1 cellular context compared by ENCODE assay signal in genomic region chr22:42368379-42369249, GRCh38.
TF ChIP-seq lines count a peak whose summit lies in the region.

No MANE protein-coding gene starts in this region.

TF ChIP-seq in HepG2, 621 proteins besides CTCF, POLR2A, EP300 and RAD21 (continued from another document and continues in another):
- TF ChIP-seq ZNF407 (CRISPR knock-in tag; IDR thresholded peaks at IDR 0.05; ENCODE audit: not compliant biosample characterization), result no peak
- TF ChIP-seq ZNF687 (CRISPR knock-in tag; IDR thresholded peaks at IDR 0.05), result peak; percentile 65
- TF ChIP-seq CC2D1A (CRISPR knock-in tag; IDR thresholded peaks at IDR 0.05), result no peak
- TF ChIP-seq NFE2 (CRISPR knock-in tag; IDR thresholded peaks at IDR 0.05), result no peak
- 0 out of 2 replicates have a peak, but pooled peaks have one; percentile 39 for TF ChIP-seq NRL (CRISPR knock-in tag; IDR thresholded peaks at IDR 0.05; ENCODE audit: borderline replicate concordance)
- no peak; the same call in 1 of the 2 replicates for TF ChIP-seq UBTF (CRISPR knock-in tag; IDR thresholded peaks at IDR 0.05)
- TF ChIP-seq GABPB1 (CRISPR knock-in tag; IDR thresholded peaks at IDR 0.05), result peak; percentile 22; the same call in 1 of the 2 replicates
- no peak for TF ChIP-seq YY1 (IDR thresholded peaks at IDR 0.05; ENCODE audit: insufficient read depth, insufficient replicate concordance, low read depth, low read length)
- no peak for TF ChIP-seq HOXA7 (CRISPR knock-in tag; IDR thresholded peaks at IDR 0.05)
- TF ChIP-seq KLF6 (CRISPR knock-in tag; IDR thresholded peaks at IDR 0.05), result no peak
- no peak for TF ChIP-seq NFKBIZ (CRISPR knock-in tag; IDR thresholded peaks at IDR 0.05)
- no peak for TF ChIP-seq ZBTB37 (CRISPR knock-in tag; IDR thresholded peaks at IDR 0.05)
- TF ChIP-seq ZBTB40 (IDR thresholded peaks at IDR 0.05), result no peak
- TF ChIP-seq ZBTB40 (CRISPR knock-in tag; IDR thresholded peaks at IDR 0.05), result 0 out of 2 replicates have a peak, but pooled peaks have one; percentile 18
- no peak for TF ChIP-seq CHD4 (IDR thresholded peaks at IDR 0.05; ENCODE audit: borderline replicate concordance, low read length)
- 0 out of 2 replicates have a peak, but pooled peaks have one; percentile 25 for TF ChIP-seq ZNF235 (CRISPR knock-in tag; IDR thresholded peaks at IDR 0.05; ENCODE audit: borderline replicate concordance)
- TF ChIP-seq ZNF749 (CRISPR knock-in tag; IDR thresholded peaks at IDR 0.05; ENCODE audit: borderline replicate concordance), result no peak
- TF ChIP-seq, protein P1, sequence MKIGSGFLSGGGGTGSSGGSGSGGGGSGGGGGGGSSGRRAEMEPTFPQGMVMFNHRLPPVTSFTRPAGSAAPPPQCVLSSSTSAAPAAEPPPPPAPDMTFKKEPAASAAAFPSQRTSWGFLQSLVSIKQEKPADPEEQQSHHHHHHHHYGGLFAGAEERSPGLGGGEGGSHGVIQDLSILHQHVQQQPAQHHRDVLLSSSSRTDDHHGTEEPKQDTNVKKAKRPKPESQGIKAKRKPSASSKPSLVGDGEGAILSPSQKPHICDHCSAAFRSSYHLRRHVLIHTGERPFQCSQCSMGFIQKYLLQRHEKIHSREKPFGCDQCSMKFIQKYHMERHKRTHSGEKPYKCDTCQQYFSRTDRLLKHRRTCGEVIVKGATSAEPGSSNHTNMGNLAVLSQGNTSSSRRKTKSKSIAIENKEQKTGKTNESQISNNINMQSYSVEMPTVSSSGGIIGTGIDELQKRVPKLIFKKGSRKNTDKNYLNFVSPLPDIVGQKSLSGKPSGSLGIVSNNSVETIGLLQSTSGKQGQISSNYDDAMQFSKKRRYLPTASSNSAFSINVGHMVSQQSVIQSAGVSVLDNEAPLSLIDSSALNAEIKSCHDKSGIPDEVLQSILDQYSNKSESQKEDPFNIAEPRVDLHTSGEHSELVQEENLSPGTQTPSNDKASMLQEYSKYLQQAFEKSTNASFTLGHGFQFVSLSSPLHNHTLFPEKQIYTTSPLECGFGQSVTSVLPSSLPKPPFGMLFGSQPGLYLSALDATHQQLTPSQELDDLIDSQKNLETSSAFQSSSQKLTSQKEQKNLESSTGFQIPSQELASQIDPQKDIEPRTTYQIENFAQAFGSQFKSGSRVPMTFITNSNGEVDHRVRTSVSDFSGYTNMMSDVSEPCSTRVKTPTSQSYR (CRISPR knock-in tag; IDR thresholded peaks at IDR 0.05; ENCODE audit: borderline replicate concordance), result no peak
- no peak for TF ChIP-seq PHF20 (CRISPR knock-in tag; IDR thresholded peaks at IDR 0.05)
